ENCODE assay signal across 2 cellular contexts in genomic region chr6:149318581-149319286, GRCh38.
A peak's percentile ranks its signal among the peaks of the same experiment; 100 is the strongest.
TF ChIP-seq lines count a peak whose summit lies in the region.

No MANE protein-coding gene starts in this region.

TF ChIP-seq in GM12878, 131 proteins besides CTCF, POLR2A, EP300 and RAD21 (continued from another document and continues in another):
- TF ChIP-seq KDM1A (IDR thresholded peaks at IDR 0.05; ENCODE audit: borderline replicate concordance): no peak
- no peak for TF ChIP-seq ESRRA (IDR thresholded peaks at IDR 0.05; ENCODE audit: low read length)
- TF ChIP-seq IKZF1 (conservative IDR thresholded peaks at IDR 0.05): peak; percentile 64
- no peak for TF ChIP-seq MTA3 (IDR thresholded peaks at IDR 0.05; ENCODE audit: borderline replicate concordance, low read length)
- TF ChIP-seq NRF1 (conservative IDR thresholded peaks at IDR 0.05; ENCODE audit: low read depth, low read length): no peak
- no peak for TF ChIP-seq FOS (IDR thresholded peaks at IDR 0.05; ENCODE audit: borderline replicate concordance, extremely low read depth, insufficient read length)
- no peak for TF ChIP-seq ZNF592 (IDR thresholded peaks at IDR 0.05)
- TF ChIP-seq BRCA1 (IDR thresholded peaks at IDR 0.05; ENCODE audit: low read depth, low read length): no peak
- TF ChIP-seq IRF4 (IDR thresholded peaks at IDR 0.05; ENCODE audit: low read depth, low read length): no peak
- no peak for TF ChIP-seq SMARCA5 (IDR thresholded peaks at IDR 0.05)
- peak; percentile 27 for TF ChIP-seq NFIC (IDR thresholded peaks at IDR 0.05; ENCODE audit: low read depth, low read length)
- TF ChIP-seq MAX (IDR thresholded peaks at IDR 0.05; ENCODE audit: low read depth, low read length): no peak
- TF ChIP-seq ELK1 (IDR thresholded peaks at IDR 0.05; ENCODE audit: low read depth, low read length): no peak
- peak; percentile 39; the same call in 1 of the 2 replicates for TF ChIP-seq TCF12 (IDR thresholded peaks at IDR 0.05; ENCODE audit: low read depth, low read length)
- TF ChIP-seq MEF2A (IDR thresholded peaks at IDR 0.05; ENCODE audit: insufficient read depth, low read depth, low read length): no peak
- TF ChIP-seq CUX1 (IDR thresholded peaks at IDR 0.05; ENCODE audit: insufficient replicate concordance, low read depth, low read length): no peak
- no peak for TF ChIP-seq HDGF (IDR thresholded peaks at IDR 0.05)
- TF ChIP-seq ZNF622 (IDR thresholded peaks at IDR 0.05): no peak

TF ChIP-seq in HepG2, 621 proteins besides CTCF, POLR2A, EP300 and RAD21 (continues in another document):
- TF ChIP-seq MAX (IDR thresholded peaks at IDR 0.05) (no peak), PHF8 (CRISPR knock-in tag; IDR thresholded peaks at IDR 0.05) (0 out of 2 replicates have a peak, but pooled peaks have one; percentile 2), E2F5 (CRISPR knock-in tag; conservative IDR thresholded peaks at IDR 0.05) (no peak), ZNF678 (CRISPR knock-in tag; IDR thresholded peaks at IDR 0.05) (no peak), ARID2 (CRISPR knock-in tag; IDR thresholded peaks at IDR 0.05; ENCODE audit: borderline replicate concordance) (peak; percentile 67; the same call in 1 of the 2 replicates), ZNF597 (CRISPR knock-in tag; IDR thresholded peaks at IDR 0.05) (no peak), ZNF770 (CRISPR knock-in tag; IDR thresholded peaks at IDR 0.05) (no peak), ZSCAN12 (CRISPR knock-in tag; IDR thresholded peaks at IDR 0.05) (no peak), ZFP91 (CRISPR knock-in tag; IDR thresholded peaks at IDR 0.05; ENCODE audit: borderline replicate concordance) (no peak), ZFY (CRISPR knock-in tag; IDR thresholded peaks at IDR 0.05) (no peak), ZNF274 (CRISPR knock-in tag; IDR thresholded peaks at IDR 0.05) (no peak), YEATS4 (CRISPR knock-in tag; IDR thresholded peaks at IDR 0.05; ENCODE audit: borderline replicate concordance) (peak; percentile 15; the same call in 1 of the 2 replicates), ZBED4 (CRISPR knock-in tag; IDR thresholded peaks at IDR 0.05; ENCODE audit: borderline replicate concordance) (no peak), THAP7 (CRISPR knock-in tag; IDR thresholded peaks at IDR 0.05) (no peak), ZNF12 (CRISPR knock-in tag; IDR thresholded peaks at IDR 0.05) (0 out of 2 replicates have a peak, but pooled peaks have one; percentile 13), LRRFIP1 (CRISPR knock-in tag; conservative IDR thresholded peaks at IDR 0.05) (no peak), HOXA3 (CRISPR knock-in tag; IDR thresholded peaks at IDR 0.05) (no peak), SNAPC4 (CRISPR knock-in tag; IDR thresholded peaks at IDR 0.05) (no peak), MAF1 (CRISPR knock-in tag; IDR thresholded peaks at IDR 0.05; ENCODE audit: borderline replicate concordance) (no peak), ZNF768 (CRISPR knock-in tag; IDR thresholded peaks at IDR 0.05) (no peak), ZNF747 (CRISPR knock-in tag; IDR thresholded peaks at IDR 0.05; ENCODE audit: borderline replicate concordance) (no peak), ZNF607 (CRISPR knock-in tag; IDR thresholded peaks at IDR 0.05; ENCODE audit: borderline replicate concordance) (no peak), ZFP36L2 (CRISPR knock-in tag; IDR thresholded peaks at IDR 0.05) (no peak), PHF5A (CRISPR knock-in tag; IDR thresholded peaks at IDR 0.05; ENCODE audit: low read depth, unreplicated experiment) (no peak), SRSF9 (IDR thresholded peaks at IDR 0.05; ENCODE audit: borderline replicate concordance, insufficient read depth, low read depth, low read length, poor library complexity, severe bottlenecking) (no peak), ZXDC (CRISPR knock-in tag; IDR thresholded peaks at IDR 0.05) (no peak), ZNF3 (CRISPR knock-in tag; IDR thresholded peaks at IDR 0.05) (no peak)
